ENCODE assay signal across 1 cellular context in genomic region chr17:63356275-63356905, GRCh38.
A peak's percentile ranks its signal among the peaks of the same experiment; 100 is the strongest.
TF ChIP-seq lines count a peak whose summit lies in the region.

No MANE protein-coding gene starts in this region.

TF ChIP-seq in SK-N-SH, 30 proteins besides CTCF, POLR2A, EP300 and RAD21 (continued from another document):
- TF ChIP-seq USF1 (IDR thresholded peaks at IDR 0.05; ENCODE audit: borderline replicate concordance, low read depth) (peak; percentile 70), MAX (IDR thresholded peaks at IDR 0.05; ENCODE audit: low read depth) (peak; percentile 94), RXRA (IDR thresholded peaks at IDR 0.05; ENCODE audit: borderline replicate concordance, low read depth) (peak; percentile 94), GATA2 (CRISPR knock-in tag; IDR thresholded peaks at IDR 0.05) (no peak), CHD2 (IDR thresholded peaks at IDR 0.05; ENCODE audit: low read length, partially characterized antibody) (peak; percentile 16), POLR2AphosphoS5 (IDR thresholded peaks at IDR 0.05; ENCODE audit: low read depth, low read length) (peak; percentile 87; the same call in 1 of the 2 replicates), MEF2A (IDR thresholded peaks at IDR 0.05; ENCODE audit: borderline replicate concordance, low read depth) (peak; percentile 90), TCF12 (IDR thresholded peaks at IDR 0.05) (peak; percentile 100), ELF1 (IDR thresholded peaks at IDR 0.05) (0 out of 2 replicates have a peak, but pooled peaks have one; percentile 21)
